In genomic region chr3:56025316-56025715, GRCh38 we compare ENCODE assay signal across 23 cellular contexts.
DNase-seq lines count a peak whose midpoint lies in the region; ATAC-seq and TF ChIP-seq lines count a peak whose summit lies in the region.
"Had no signal": no experiment of that assay in that cellular context is flagged by ENCODE, and none has a peak within 500 bp of the region (broad histone marks: within the 10 kb centered on the region; RNA-seq: fewer than 3 reads in every experiment).

No MANE protein-coding gene starts in this region.

- no peaks in the 10 kb centered on the region for H3K9me3 Mint-ChIP-seq in endodermal cell
- H3K9me3 Mint-ChIP-seq: CD4-positive, alpha-beta T cell had no signal

- TF ChIP-seq CTCF in endodermal cell (conservative IDR thresholded peaks at IDR 0.05), result no peak

- ATAC-seq in HG03039 (IDR thresholded peaks at IDR 0.05; ENCODE audit: unreplicated experiment), result no peak
- ATAC-seq: activated CD8-positive, alpha-beta T cell treated with anti-CD3 and anti-CD28 coated beads, Interleukin-2, amount 10 ng/mL, durations not matched to agents 7 days and 5 days; natural killer cell; T-helper 17 cell had no signal

- 85 to 100% methylated on average over 1 of the region's 1 CpG for WGBS in endodermal cell (ENCODE audit: insufficient coverage in 1 of 2, insufficient read length in 1 of 2), 2 experiments

- no peaks in the 10 kb centered on the region for H3K27me3 ChIP-seq in endodermal cell (ENCODE audit: control insufficient read depth, insufficient read depth, low read length, poor library complexity, severe bottlenecking)
- H3K27me3 ChIP-seq: testis had no signal

- H3K27ac Mint-ChIP-seq in endodermal cell, result no peak overlapping the region
- H3K27ac Mint-ChIP-seq: activated CD8-positive, alpha-beta T cell treated with anti-CD3 and anti-CD28 coated beads, Interleukin-2, amount 10 ng/mL, durations not matched to agents 7 days and 5 days; CD4-positive, alpha-beta T cell; natural killer cell; T-helper 17 cell had no signal

- H3K9me3 ChIP-seq in endodermal cell (ENCODE audit: control insufficient read depth, low read length), result no peaks in the 10 kb centered on the region
- H3K9me3 ChIP-seq: SK-N-SH, testis had no signal

- no peak overlapping the region for H3K4me3 ChIP-seq in endodermal cell (ENCODE audit: low read length)
- H3K4me3 ChIP-seq: testis had no signal

- no peak overlapping the region for H3K4me3 Mint-ChIP-seq in endodermal cell
- H3K4me3 Mint-ChIP-seq: activated CD8-positive, alpha-beta T cell treated with anti-CD3 and anti-CD28 coated beads, Interleukin-2, amount 10 ng/mL, durations not matched to agents 7 days and 5 days; CD4-positive, alpha-beta T cell; natural killer cell; T-helper 17 cell had no signal

- peaks cover under 1% of the 10 kb centered on the region for H3K4me1 Mint-ChIP-seq in endodermal cell
- H3K4me1 Mint-ChIP-seq: natural killer cell, T-helper 17 cell had no signal

- H3K36me3 Mint-ChIP-seq in endodermal cell (ENCODE audit: low read depth), result no peaks in the 10 kb centered on the region
- H3K36me3 Mint-ChIP-seq: natural killer cell had no signal

- DNase-seq in DMS79 (lab: John Stamatoyannopoulos, UW) (peak; percentile 44), NCI-H1092 treated with DMSO at 0.1 percent for 48 hours (lab: John Stamatoyannopoulos, UW) (peak; percentile 46), NCI-H748 (lab: John Stamatoyannopoulos, UW; ENCODE audit: unreplicated experiment) (peak; percentile 34), endodermal cell (no peak), A172 (ENCODE audit: low spot score) (no peak), caudate nucleus (lab: John Stamatoyannopoulos, UW) (no peak), NCI-H526 treated with DMSO at 0.1 percent for 48 hours (lab: John Stamatoyannopoulos, UW) (no peak)
- DNase-seq: activated CD8-positive, alpha-beta T cell treated with anti-CD3 and anti-CD28 coated beads, Interleukin-2, amount 10 ng/mL, durations not matched to agents 7 days and 5 days; activated gamma-delta T cell; activated T-cell treated with anti-CD3 and anti-CD28 coated beads for 4 hours; CD4-positive, alpha-beta T cell; GOT3; midbrain; natural killer cell; NCI-H2081; NCI-H524 treated with DMSO at 0.1 percent for 48 hours; occipital lobe; RPMI8226; SK-N-SH; stimulated activated naive CD4-positive, alpha-beta T cell treated with Interleukin-2 at 50 U/mL for 16 hours; T-helper 17 cell; testis had no signal

- H3K36me3 ChIP-seq in endodermal cell (ENCODE audit: control insufficient read depth, insufficient read depth, low read length), result no peaks in the 10 kb centered on the region

- no peaks in the 10 kb centered on the region for H3K27me3 Mint-ChIP-seq in endodermal cell (ENCODE audit: insufficient read depth)
- H3K27me3 Mint-ChIP-seq: CD4-positive, alpha-beta T cell; T-helper 17 cell had no signal

- H3K27ac ChIP-seq in endodermal cell (ENCODE audit: low read depth, low read length) (peak overlapping the region; percentile 3), caudate nucleus (ENCODE audit: low read depth, low read length) (no peak overlapping the region)
- H3K27ac ChIP-seq: testis had no signal

- no peaks in the 10 kb centered on the region for H3K4me1 ChIP-seq in endodermal cell (ENCODE audit: control insufficient read depth, insufficient read depth, low read length)
- H3K4me1 ChIP-seq: testis had no signal

- H3K9ac ChIP-seq in endodermal cell (ENCODE audit: extremely low read depth, low read length, poor library complexity, severe bottlenecking), result no peak overlapping the region
- H3K9ac ChIP-seq: SK-N-SH had no signal

Comparison
In these comparisons a context has a peak if more than half of its experiments do, and no peak if none do; other contexts are left out.
1. DNase-seq: peak in DMS79 (single experiment), NCI-H1092 treated with DMSO at 0.1 percent for 48 hours (single experiment) and NCI-H748 (single experiment); none in endodermal cell (single experiment), A172 (single experiment), caudate nucleus (0 of 61) and NCI-H526 treated with DMSO at 0.1 percent for 48 hours (single experiment).